17 cellular contexts compared by ENCODE assay signal in genomic region chr13:23822252-23822824, GRCh38.
"Had no signal": no experiment of that assay in that cellular context is flagged by ENCODE, and none has a peak within 500 bp of the region (broad histone marks: within the 10 kb centered on the region; RNA-seq: fewer than 3 reads in every experiment).

No MANE protein-coding gene starts in this region.

- H3K27ac ChIP-seq: ascending aorta, breast epithelium, heart right ventricle, left lung, psoas muscle, right lobe of liver, spleen, thoracic aorta had no signal

- H3K9me3 ChIP-seq: ascending aorta, breast epithelium, heart right ventricle, left lung, psoas muscle, thoracic aorta had no signal

- H3K9me3 Mint-ChIP-seq: natural killer cell treated with Interleukin-12 subunit alpha and Interleukin-12 subunit beta and Interleukin-15 and Interleukin-18, amount 100 ng/mL, for 72 hours; stimulated activated naive CD8-positive, alpha-beta T cell treated with anti-CD3 and anti-CD28 coated beads, Interleukin-15, amount 100 ng/mL, for 72 hours had no signal

- DNase-seq: activated CD4-positive, alpha-beta T cell treated with anti-CD3 and anti-CD28 coated beads, Interleukin-2, amount 50 U/mL, for 1 hour; activated CD4-positive, CD25-positive, alpha-beta regulatory T cell; activated CD8-positive, alpha-beta memory T cell treated with anti-CD3 and anti-CD28 coated beads for 24 hours; erythroblast; foreskin melanocyte; heart right ventricle; left lung; mesenchymal stem cell; psoas muscle; right lobe of liver; spleen; stimulated activated naive CD8-positive, alpha-beta T cell treated with anti-CD3 and anti-CD28 coated beads, Interleukin-15, amount 100 ng/mL, for 72 hours; SW 1271 had no signal

- ATAC-seq: heart right ventricle; left lung; natural killer cell treated with Interleukin-12 subunit alpha and Interleukin-12 subunit beta and Interleukin-15 and Interleukin-18, amount 100 ng/mL, for 72 hours; psoas muscle; right lobe of liver; stimulated activated naive CD8-positive, alpha-beta T cell treated with anti-CD3 and anti-CD28 coated beads, Interleukin-15, amount 100 ng/mL, for 72 hours had no signal

- H3K36me3 ChIP-seq: ascending aorta, breast epithelium, left lung, right lobe of liver, thoracic aorta had no signal

- H3K27me3 ChIP-seq: ascending aorta, breast epithelium, heart right ventricle, left lung, right lobe of liver, spleen had no signal

- H3K4me1 ChIP-seq: ascending aorta, breast epithelium, heart right ventricle, left lung, psoas muscle, right lobe of liver had no signal

- H3K36me3 Mint-ChIP-seq: natural killer cell treated with Interleukin-12 subunit alpha and Interleukin-12 subunit beta and Interleukin-15 and Interleukin-18, amount 100 ng/mL, for 72 hours had no signal

- H3K27me3 Mint-ChIP-seq: natural killer cell treated with Interleukin-12 subunit alpha and Interleukin-12 subunit beta and Interleukin-15 and Interleukin-18, amount 100 ng/mL, for 72 hours; stimulated activated naive CD8-positive, alpha-beta T cell treated with anti-CD3 and anti-CD28 coated beads, Interleukin-15, amount 100 ng/mL, for 72 hours had no signal

- H3K4me1 Mint-ChIP-seq: stimulated activated naive CD8-positive, alpha-beta T cell treated with anti-CD3 and anti-CD28 coated beads, Interleukin-15, amount 100 ng/mL, for 72 hours had no signal

- H3K4me3 Mint-ChIP-seq: natural killer cell treated with Interleukin-12 subunit alpha and Interleukin-12 subunit beta and Interleukin-15 and Interleukin-18, amount 100 ng/mL, for 72 hours; stimulated activated naive CD8-positive, alpha-beta T cell treated with anti-CD3 and anti-CD28 coated beads, Interleukin-15, amount 100 ng/mL, for 72 hours had no signal

- H3K4me3 ChIP-seq: ascending aorta, breast epithelium, heart right ventricle, left lung, psoas muscle, right lobe of liver, spleen, thoracic aorta had no signal

- H3K27ac Mint-ChIP-seq: natural killer cell treated with Interleukin-12 subunit alpha and Interleukin-12 subunit beta and Interleukin-15 and Interleukin-18, amount 100 ng/mL, for 72 hours; stimulated activated naive CD8-positive, alpha-beta T cell treated with anti-CD3 and anti-CD28 coated beads, Interleukin-15, amount 100 ng/mL, for 72 hours had no signal
